In the genomic region with DNA sequence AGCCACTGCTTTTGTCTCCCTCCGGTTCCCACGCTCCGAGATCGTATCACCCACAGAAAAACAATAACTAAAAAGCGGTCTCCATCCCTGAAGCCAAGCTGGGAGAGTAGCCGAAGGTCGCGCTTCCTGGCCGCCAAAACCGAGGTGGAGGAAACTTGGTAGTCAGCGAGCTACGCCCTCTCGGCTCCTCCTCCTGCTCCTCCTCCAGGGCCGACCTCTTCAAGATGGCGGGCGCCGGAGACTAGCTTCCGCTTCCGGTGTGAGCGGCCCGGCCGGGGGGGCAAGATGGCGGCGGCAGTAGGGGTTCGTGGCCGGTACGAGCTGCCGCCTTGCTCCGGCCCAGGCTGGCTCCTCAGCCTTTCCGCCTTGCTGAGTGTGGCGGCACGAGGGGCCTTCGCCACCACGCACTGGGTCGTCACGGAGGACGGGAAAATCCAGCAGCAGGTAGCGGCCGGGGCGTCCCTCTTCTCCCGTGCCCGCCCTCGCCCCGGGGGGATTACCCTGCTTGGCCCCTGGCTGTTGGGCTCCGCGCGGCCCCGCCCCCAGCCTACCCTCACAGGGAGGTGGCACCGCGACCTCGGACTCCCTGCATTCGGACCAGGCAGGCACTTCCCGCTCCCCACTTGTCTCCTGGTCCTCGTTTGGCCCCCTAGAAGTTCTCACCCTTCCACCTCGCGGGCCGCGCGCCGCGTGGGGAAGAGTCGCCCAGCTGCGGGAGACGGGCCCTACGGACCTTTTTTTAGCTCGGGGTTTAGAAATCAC, we compare ENCODE assay signal across 1 cellular context.
A peak's percentile ranks its signal among the peaks of the same experiment; 100 is the strongest.
TF ChIP-seq lines count a peak whose summit lies in the region.

A gene with protein sequence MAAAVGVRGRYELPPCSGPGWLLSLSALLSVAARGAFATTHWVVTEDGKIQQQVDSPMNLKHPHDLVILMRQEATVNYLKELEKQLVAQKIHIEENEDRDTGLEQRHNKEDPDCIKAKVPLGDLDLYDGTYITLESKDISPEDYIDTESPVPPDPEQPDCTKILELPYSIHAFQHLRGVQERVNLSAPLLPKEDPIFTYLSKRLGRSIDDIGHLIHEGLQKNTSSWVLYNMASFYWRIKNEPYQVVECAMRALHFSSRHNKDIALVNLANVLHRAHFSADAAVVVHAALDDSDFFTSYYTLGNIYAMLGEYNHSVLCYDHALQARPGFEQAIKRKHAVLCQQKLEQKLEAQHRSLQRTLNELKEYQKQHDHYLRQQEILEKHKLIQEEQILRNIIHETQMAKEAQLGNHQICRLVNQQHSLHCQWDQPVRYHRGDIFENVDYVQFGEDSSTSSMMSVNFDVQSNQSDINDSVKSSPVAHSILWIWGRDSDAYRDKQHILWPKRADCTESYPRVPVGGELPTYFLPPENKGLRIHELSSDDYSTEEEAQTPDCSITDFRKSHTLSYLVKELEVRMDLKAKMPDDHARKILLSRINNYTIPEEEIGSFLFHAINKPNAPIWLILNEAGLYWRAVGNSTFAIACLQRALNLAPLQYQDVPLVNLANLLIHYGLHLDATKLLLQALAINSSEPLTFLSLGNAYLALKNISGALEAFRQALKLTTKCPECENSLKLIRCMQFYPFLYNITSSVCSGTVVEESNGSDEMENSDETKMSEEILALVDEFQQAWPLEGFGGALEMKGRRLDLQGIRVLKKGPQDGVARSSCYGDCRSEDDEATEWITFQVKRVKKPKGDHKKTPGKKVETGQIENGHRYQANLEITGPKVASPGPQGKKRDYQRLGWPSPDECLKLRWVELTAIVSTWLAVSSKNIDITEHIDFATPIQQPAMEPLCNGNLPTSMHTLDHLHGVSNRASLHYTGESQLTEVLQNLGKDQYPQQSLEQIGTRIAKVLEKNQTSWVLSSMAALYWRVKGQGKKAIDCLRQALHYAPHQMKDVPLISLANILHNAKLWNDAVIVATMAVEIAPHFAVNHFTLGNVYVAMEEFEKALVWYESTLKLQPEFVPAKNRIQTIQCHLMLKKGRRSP (plus strand): TSS at position 251 of the 762 bp plus-strand sequence. CDS start 35 bp downstream, at position 286.

TF ChIP-seq in WTC11, 78 proteins besides CTCF, POLR2A, EP300 and RAD21 (continued from another document and continues in another):
- TF ChIP-seq, protein P1, sequence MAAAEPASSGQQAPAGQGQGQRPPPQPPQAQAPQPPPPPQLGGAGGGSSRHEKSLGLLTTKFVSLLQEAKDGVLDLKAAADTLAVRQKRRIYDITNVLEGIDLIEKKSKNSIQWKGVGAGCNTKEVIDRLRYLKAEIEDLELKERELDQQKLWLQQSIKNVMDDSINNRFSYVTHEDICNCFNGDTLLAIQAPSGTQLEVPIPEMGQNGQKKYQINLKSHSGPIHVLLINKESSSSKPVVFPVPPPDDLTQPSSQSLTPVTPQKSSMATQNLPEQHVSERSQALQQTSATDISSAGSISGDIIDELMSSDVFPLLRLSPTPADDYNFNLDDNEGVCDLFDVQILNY (CRISPR knock-in tag; IDR thresholded peaks at IDR 0.05) = peak; percentile 82
- TF ChIP-seq, protein P2, sequence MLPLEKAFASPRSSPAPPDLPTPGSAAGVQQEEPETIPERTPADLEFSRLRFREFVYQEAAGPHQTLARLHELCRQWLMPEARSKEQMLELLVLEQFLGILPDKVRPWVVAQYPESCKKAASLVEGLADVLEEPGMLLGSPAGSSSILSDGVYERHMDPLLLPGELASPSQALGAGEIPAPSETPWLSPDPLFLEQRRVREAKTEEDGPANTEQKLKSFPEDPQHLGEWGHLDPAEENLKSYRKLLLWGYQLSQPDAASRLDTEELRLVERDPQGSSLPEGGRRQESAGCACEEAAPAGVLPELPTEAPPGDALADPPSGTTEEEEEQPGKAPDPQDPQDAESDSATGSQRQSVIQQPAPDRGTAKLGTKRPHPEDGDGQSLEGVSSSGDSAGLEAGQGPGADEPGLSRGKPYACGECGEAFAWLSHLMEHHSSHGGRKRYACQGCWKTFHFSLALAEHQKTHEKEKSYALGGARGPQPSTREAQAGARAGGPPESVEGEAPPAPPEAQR (CRISPR knock-in tag; IDR thresholded peaks at IDR 0.05) = no peak
- TF ChIP-seq KAT7 (CRISPR knock-in tag; IDR thresholded peaks at IDR 0.05; ENCODE audit: borderline replicate concordance) (peak; percentile 91; the same call in 1 of the 2 replicates), SMAD3 (CRISPR knock-in tag; IDR thresholded peaks at IDR 0.05; ENCODE audit: borderline replicate concordance) (0 out of 2 replicates have a peak, but pooled peaks have one; percentile 29), ZBTB21 (CRISPR knock-in tag; IDR thresholded peaks at IDR 0.05; ENCODE audit: borderline replicate concordance) (no peak; the same call in 1 of the 2 replicates), JUN (CRISPR knock-in tag; IDR thresholded peaks at IDR 0.05) (peak; percentile 26; the same call in 1 of the 2 replicates), CBFB (CRISPR knock-in tag; IDR thresholded peaks at IDR 0.05; ENCODE audit: low read depth) (no peak), FOXK1 (CRISPR knock-in tag; IDR thresholded peaks at IDR 0.05) (peak; percentile 85; the same call in 1 of the 2 replicates), ZNF317 (CRISPR knock-in tag; IDR thresholded peaks at IDR 0.05; ENCODE audit: borderline replicate concordance, low read depth) (no peak), TP53 (CRISPR knock-in tag; IDR thresholded peaks at IDR 0.05) (0 out of 2 replicates have a peak, but pooled peaks have one; percentile 46), ETV6 (CRISPR knock-in tag; IDR thresholded peaks at IDR 0.05) (no peak; the same call in 1 of the 2 replicates), TCF7 (CRISPR knock-in tag; IDR thresholded peaks at IDR 0.05; ENCODE audit: low read depth) (0 out of 2 replicates have a peak, but pooled peaks have one; percentile 54), ESRRA (CRISPR knock-in tag; IDR thresholded peaks at IDR 0.05; ENCODE audit: borderline replicate concordance) (0 out of 2 replicates have a peak, but pooled peaks have one; percentile 32), IRF2 (CRISPR knock-in tag; IDR thresholded peaks at IDR 0.05; ENCODE audit: borderline replicate concordance, low read depth) (no peak), SP1 (CRISPR knock-in tag; conservative IDR thresholded peaks at IDR 0.05) (peak; percentile 81), ZNF138 (CRISPR knock-in tag; conservative IDR thresholded peaks at IDR 0.05) (0 out of 2 replicates have a peak, but pooled peaks have one; percentile 33)
- TF ChIP-seq, protein P3, sequence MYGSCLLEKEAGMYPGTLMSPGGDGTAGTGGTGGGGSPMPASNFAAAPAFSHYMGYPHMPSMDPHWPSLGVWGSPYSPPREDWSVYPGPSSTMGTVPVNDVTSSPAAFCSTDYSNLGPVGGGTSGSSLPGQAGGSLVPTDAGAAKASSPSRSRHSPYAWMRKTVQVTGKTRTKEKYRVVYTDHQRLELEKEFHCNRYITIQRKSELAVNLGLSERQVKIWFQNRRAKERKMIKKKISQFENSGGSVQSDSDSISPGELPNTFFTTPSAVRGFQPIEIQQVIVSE (CRISPR knock-in tag; IDR thresholded peaks at IDR 0.05; ENCODE audit: borderline replicate concordance) = no peak
- TF ChIP-seq, protein P4, sequence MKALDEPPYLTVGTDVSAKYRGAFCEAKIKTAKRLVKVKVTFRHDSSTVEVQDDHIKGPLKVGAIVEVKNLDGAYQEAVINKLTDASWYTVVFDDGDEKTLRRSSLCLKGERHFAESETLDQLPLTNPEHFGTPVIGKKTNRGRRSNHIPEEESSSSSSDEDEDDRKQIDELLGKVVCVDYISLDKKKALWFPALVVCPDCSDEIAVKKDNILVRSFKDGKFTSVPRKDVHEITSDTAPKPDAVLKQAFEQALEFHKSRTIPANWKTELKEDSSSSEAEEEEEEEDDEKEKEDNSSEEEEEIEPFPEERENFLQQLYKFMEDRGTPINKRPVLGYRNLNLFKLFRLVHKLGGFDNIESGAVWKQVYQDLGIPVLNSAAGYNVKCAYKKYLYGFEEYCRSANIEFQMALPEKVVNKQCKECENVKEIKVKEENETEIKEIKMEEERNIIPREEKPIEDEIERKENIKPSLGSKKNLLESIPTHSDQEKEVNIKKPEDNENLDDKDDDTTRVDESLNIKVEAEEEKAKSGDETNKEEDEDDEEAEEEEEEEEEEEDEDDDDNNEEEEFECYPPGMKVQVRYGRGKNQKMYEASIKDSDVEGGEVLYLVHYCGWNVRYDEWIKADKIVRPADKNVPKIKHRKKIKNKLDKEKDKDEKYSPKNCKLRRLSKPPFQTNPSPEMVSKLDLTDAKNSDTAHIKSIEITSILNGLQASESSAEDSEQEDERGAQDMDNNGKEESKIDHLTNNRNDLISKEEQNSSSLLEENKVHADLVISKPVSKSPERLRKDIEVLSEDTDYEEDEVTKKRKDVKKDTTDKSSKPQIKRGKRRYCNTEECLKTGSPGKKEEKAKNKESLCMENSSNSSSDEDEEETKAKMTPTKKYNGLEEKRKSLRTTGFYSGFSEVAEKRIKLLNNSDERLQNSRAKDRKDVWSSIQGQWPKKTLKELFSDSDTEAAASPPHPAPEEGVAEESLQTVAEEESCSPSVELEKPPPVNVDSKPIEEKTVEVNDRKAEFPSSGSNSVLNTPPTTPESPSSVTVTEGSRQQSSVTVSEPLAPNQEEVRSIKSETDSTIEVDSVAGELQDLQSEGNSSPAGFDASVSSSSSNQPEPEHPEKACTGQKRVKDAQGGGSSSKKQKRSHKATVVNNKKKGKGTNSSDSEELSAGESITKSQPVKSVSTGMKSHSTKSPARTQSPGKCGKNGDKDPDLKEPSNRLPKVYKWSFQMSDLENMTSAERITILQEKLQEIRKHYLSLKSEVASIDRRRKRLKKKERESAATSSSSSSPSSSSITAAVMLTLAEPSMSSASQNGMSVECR (CRISPR knock-in tag; IDR thresholded peaks at IDR 0.05; ENCODE audit: borderline replicate concordance) = peak; percentile 51; the same call in 1 of the 2 replicates
- TF ChIP-seq, protein P5, sequence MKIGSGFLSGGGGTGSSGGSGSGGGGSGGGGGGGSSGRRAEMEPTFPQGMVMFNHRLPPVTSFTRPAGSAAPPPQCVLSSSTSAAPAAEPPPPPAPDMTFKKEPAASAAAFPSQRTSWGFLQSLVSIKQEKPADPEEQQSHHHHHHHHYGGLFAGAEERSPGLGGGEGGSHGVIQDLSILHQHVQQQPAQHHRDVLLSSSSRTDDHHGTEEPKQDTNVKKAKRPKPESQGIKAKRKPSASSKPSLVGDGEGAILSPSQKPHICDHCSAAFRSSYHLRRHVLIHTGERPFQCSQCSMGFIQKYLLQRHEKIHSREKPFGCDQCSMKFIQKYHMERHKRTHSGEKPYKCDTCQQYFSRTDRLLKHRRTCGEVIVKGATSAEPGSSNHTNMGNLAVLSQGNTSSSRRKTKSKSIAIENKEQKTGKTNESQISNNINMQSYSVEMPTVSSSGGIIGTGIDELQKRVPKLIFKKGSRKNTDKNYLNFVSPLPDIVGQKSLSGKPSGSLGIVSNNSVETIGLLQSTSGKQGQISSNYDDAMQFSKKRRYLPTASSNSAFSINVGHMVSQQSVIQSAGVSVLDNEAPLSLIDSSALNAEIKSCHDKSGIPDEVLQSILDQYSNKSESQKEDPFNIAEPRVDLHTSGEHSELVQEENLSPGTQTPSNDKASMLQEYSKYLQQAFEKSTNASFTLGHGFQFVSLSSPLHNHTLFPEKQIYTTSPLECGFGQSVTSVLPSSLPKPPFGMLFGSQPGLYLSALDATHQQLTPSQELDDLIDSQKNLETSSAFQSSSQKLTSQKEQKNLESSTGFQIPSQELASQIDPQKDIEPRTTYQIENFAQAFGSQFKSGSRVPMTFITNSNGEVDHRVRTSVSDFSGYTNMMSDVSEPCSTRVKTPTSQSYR (CRISPR knock-in tag; IDR thresholded peaks at IDR 0.05) = no peak; the same call in 1 of the 2 replicates
- TF ChIP-seq, protein P6, sequence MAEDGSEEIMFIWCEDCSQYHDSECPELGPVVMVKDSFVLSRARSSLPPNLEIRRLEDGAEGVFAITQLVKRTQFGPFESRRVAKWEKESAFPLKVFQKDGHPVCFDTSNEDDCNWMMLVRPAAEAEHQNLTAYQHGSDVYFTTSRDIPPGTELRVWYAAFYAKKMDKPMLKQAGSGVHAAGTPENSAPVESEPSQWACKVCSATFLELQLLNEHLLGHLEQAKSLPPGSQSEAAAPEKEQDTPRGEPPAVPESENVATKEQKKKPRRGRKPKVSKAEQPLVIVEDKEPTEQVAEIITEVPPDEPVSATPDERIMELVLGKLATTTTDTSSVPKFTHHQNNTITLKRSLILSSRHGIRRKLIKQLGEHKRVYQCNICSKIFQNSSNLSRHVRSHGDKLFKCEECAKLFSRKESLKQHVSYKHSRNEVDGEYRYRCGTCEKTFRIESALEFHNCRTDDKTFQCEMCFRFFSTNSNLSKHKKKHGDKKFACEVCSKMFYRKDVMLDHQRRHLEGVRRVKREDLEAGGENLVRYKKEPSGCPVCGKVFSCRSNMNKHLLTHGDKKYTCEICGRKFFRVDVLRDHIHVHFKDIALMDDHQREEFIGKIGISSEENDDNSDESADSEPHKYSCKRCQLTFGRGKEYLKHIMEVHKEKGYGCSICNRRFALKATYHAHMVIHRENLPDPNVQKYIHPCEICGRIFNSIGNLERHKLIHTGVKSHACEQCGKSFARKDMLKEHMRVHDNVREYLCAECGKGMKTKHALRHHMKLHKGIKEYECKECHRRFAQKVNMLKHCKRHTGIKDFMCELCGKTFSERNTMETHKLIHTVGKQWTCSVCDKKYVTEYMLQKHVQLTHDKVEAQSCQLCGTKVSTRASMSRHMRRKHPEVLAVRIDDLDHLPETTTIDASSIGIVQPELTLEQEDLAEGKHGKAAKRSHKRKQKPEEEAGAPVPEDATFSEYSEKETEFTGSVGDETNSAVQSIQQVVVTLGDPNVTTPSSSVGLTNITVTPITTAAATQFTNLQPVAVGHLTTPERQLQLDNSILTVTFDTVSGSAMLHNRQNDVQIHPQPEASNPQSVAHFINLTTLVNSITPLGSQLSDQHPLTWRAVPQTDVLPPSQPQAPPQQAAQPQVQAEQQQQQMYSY (CRISPR knock-in tag; IDR thresholded peaks at IDR 0.05) = no peak; the same call in 1 of the 2 replicates
- TF ChIP-seq, protein P7, sequence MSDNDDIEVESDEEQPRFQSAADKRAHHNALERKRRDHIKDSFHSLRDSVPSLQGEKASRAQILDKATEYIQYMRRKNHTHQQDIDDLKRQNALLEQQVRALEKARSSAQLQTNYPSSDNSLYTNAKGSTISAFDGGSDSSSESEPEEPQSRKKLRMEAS (CRISPR knock-in tag; IDR thresholded peaks at IDR 0.05) = peak; percentile 68
- TF ChIP-seq, protein P8, sequence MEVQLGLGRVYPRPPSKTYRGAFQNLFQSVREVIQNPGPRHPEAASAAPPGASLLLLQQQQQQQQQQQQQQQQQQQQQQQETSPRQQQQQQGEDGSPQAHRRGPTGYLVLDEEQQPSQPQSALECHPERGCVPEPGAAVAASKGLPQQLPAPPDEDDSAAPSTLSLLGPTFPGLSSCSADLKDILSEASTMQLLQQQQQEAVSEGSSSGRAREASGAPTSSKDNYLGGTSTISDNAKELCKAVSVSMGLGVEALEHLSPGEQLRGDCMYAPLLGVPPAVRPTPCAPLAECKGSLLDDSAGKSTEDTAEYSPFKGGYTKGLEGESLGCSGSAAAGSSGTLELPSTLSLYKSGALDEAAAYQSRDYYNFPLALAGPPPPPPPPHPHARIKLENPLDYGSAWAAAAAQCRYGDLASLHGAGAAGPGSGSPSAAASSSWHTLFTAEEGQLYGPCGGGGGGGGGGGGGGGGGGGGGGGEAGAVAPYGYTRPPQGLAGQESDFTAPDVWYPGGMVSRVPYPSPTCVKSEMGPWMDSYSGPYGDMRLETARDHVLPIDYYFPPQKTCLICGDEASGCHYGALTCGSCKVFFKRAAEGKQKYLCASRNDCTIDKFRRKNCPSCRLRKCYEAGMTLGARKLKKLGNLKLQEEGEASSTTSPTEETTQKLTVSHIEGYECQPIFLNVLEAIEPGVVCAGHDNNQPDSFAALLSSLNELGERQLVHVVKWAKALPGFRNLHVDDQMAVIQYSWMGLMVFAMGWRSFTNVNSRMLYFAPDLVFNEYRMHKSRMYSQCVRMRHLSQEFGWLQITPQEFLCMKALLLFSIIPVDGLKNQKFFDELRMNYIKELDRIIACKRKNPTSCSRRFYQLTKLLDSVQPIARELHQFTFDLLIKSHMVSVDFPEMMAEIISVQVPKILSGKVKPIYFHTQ (CRISPR knock-in tag; IDR thresholded peaks at IDR 0.05) = no peak
- TF ChIP-seq, protein P9, sequence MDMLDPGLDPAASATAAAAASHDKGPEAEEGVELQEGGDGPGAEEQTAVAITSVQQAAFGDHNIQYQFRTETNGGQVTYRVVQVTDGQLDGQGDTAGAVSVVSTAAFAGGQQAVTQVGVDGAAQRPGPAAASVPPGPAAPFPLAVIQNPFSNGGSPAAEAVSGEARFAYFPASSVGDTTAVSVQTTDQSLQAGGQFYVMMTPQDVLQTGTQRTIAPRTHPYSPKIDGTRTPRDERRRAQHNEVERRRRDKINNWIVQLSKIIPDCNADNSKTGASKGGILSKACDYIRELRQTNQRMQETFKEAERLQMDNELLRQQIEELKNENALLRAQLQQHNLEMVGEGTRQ (CRISPR knock-in tag; IDR thresholded peaks at IDR 0.05) = peak; percentile 39; the same call in 1 of the 2 replicates
